15 cellular contexts compared by ENCODE assay signal in the genomic region with DNA sequence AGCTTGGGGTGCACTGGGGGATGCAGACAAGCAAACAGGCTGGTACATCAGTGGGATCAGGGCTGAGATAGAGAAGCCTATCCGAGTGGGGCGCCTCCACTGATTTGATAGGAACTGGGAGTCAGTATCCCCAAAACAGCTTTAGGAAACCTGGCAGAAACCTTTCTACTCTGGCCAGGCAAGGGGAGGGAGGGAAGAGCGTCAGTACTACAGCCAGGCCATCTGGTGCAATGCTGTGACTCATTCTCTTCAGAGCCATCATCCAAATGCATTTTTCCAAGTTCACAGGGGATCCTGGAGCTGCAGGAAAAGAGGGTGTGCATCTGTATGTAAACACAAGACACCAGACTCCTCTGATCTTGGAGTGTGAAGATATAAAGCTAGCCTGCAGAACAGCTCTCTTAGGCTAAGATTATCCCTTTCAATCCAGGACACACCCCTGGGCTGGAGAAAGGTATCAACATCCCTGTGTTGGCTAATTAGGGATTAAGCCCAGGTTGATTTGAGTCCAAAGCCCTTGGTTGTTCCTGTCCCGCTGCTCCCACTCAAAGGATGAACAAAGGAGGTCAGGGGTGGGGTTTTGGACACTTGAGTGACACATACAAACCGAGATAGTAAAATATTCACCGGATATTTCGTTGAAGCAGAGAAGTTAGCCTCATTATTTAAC. TPM values are rescaled to one million over a fixed set of nuclear protein-coding genes. Genes with fewer than 3 reads are reported as not detected.
DNase-seq lines count a peak whose midpoint lies in the region; FAIRE-seq and TF ChIP-seq lines count a peak whose summit lies in the region.
"Had no signal": no experiment of that assay in that cellular context is flagged by ENCODE, and none has a peak within 500 bp of the region (broad histone marks: within the 10 kb centered on the region; RNA-seq: fewer than 3 reads in every experiment).

No MANE protein-coding gene starts in this region.

- DNase-seq in AG10803 (ENCODE audit: low read depth) (peak; percentile 89), NCI-H524 (lab: John Stamatoyannopoulos, UW) (peak; percentile 69 to 90), endothelial cell of umbilical vein (ENCODE audit: low read depth, low spot score) (no peak), SIG-M5 treated with dmso at 0.1 percent for 504 hours (lab: John Stamatoyannopoulos, UW; ENCODE audit: unreplicated experiment) (no peak), sigmoid colon (no peak), NCI-H128 (lab: John Stamatoyannopoulos, UW; ENCODE audit: unreplicated experiment) (no peak)
- DNase-seq in activated T-cell treated with anti-CD3 and anti-CD28 coated beads, Interleukin-2, amount 50 U/mL, for 1 hour: no peak
- DNase-seq: activated CD8-positive, alpha-beta T cell treated with anti-CD3 and anti-CD28 coated beads for 36 hours; CD8-positive, alpha-beta memory T cell; NCI-H1436; SHP77 treated with DMSO at 0.1 percent for 48 hours had no signal

- no peaks in the 10 kb centered on the region for H3K79me2 ChIP-seq in endothelial cell of umbilical vein (ENCODE audit: control insufficient read depth, insufficient read depth, low read length)
- H3K79me2 ChIP-seq: parathyroid adenoma had no signal

- no TSS peak for BruUV-seq in endothelial cell of umbilical vein (replicated peaks; lab: Mats Ljungman, UMichigan)

- H3K9me3 ChIP-seq in endothelial cell of umbilical vein (replicated peaks; ENCODE audit: control insufficient read depth, insufficient read depth, low read length) (no peaks in the 10 kb centered on the region), mesodermal cell (ENCODE audit: control insufficient read depth, low read length) (no peaks in the 10 kb centered on the region), sigmoid colon (no peaks in the 10 kb centered on the region)
- H3K9me3 ChIP-seq: ascending aorta had no signal

- H3K27me3 ChIP-seq in endothelial cell of umbilical vein (ENCODE audit: control insufficient read depth in 2 of 2, insufficient read depth in 2 of 2, low read length in 2 of 2) (no peaks in the 10 kb centered on the region), sigmoid colon (no peaks in the 10 kb centered on the region)
- H3K27me3 ChIP-seq: ascending aorta had no signal

- dilution Hi-C loops in endothelial cell of umbilical vein (cut with MboI; ENCODE audit: extremely low pct_ligation_motif_present, low sequenced_read_pairs): no loop called here

- TF ChIP-seq CTCF in AG10803 (conservative IDR thresholded peaks at IDR 0.05; ENCODE audit: low read length) (no peak), endothelial cell of umbilical vein (IDR thresholded peaks at IDR 0.05; ENCODE audit: extremely low read depth in 1 of 2, insufficient read depth in 1 of 2, low read depth in 1 of 2, low read length in 2 of 2) (no peak), sigmoid colon (IDR thresholded peaks at IDR 0.05) (no peak)

- POLR2A ChIA-PET in endothelial cell of umbilical vein (lab: Charles Lee): no interaction called here

- H3K36me3 ChIP-seq in endothelial cell of umbilical vein (ENCODE audit: control insufficient read depth in 2 of 2, extremely low read depth in 1 of 2, insufficient read depth in 2 of 2, low read length in 2 of 2) (no peaks in the 10 kb centered on the region), mesodermal cell (ENCODE audit: control insufficient read depth, insufficient read depth, low read length) (no peaks in the 10 kb centered on the region), sigmoid colon (no peaks in the 10 kb centered on the region)

- no peak overlapping the region for H3K9ac ChIP-seq in endothelial cell of umbilical vein (replicated peaks; ENCODE audit: extremely low read depth, insufficient read depth, low read length)
- H3K9ac ChIP-seq: parathyroid adenoma had no signal

- no peaks in the 10 kb centered on the region for H4K20me1 ChIP-seq in endothelial cell of umbilical vein (replicated peaks; ENCODE audit: control insufficient read depth, extremely low read depth, insufficient read depth, low read length)

- H3K4me1 ChIP-seq in endothelial cell of umbilical vein (ENCODE audit: control insufficient read depth, extremely low read depth, insufficient read depth, low read length): no peaks in the 10 kb centered on the region
- H3K4me1 ChIP-seq in mesodermal cell (ENCODE audit: control insufficient read depth, insufficient read depth, low read length, poor library complexity, severe bottlenecking): peaks cover 19% of the 10 kb centered on the region
- peaks cover 0 to 11% (median 5%) of the 10 kb centered on the region in 4 donors for H3K4me1 ChIP-seq in sigmoid colon
- H3K4me1 ChIP-seq: parathyroid adenoma had no signal

- FAIRE-seq in endothelial cell of umbilical vein (lab: Jason Lieb, UNC): no peak
- FAIRE-seq: GM18507 had no signal

- H3K27ac ChIP-seq in endothelial cell of umbilical vein (ENCODE audit: insufficient read depth, low read depth, low read length) (no peak overlapping the region), mesodermal cell (ENCODE audit: low read depth, low read length, severe bottlenecking) (peak overlapping the region; percentile 16), sigmoid colon (peak overlapping the region in 1 of 4 donors; percentile 64)
- H3K27ac ChIP-seq: ascending aorta, parathyroid adenoma had no signal

- H3K4me3 ChIP-seq in AG10803 (ENCODE audit: low read length) (no peak overlapping the region), endothelial cell of umbilical vein (replicated peaks in 1 of 3; ENCODE audit: insufficient read depth in 1 of 3, low read depth in 1 of 3, low read length in 3 of 3) (no peak overlapping the region), mesodermal cell (ENCODE audit: extremely low read depth, insufficient read depth, low read length, poor library complexity, severe bottlenecking) (no peak overlapping the region), sigmoid colon (no peak overlapping the region)
- H3K4me3 ChIP-seq: ascending aorta had no signal

- no peak for TF ChIP-seq POLR2A in endothelial cell of umbilical vein (IDR thresholded peaks at IDR 0.05; ENCODE audit: low read depth, low read length)
- no peak for TF ChIP-seq POLR2A in sigmoid colon (IDR thresholded peaks at IDR 0.05)

- no peak overlapping the region for H3K4me2 ChIP-seq in endothelial cell of umbilical vein (ENCODE audit: insufficient read depth, low read length)

- H2AFZ ChIP-seq in endothelial cell of umbilical vein (ENCODE audit: low read depth, low read length): no peak overlapping the region
- H2AFZ ChIP-seq: parathyroid adenoma had no signal

- 78 to 98% methylated on average over 3 to 6 of the region's 7 CpGs for WGBS in mesodermal cell (ENCODE audit: insufficient coverage in 2 of 2), 2 experiments
- 80 to 84% methylated on average over 7 of the region's 7 CpGs for WGBS in sigmoid colon, 2 donors

- intact Hi-C loops in endothelial cell of umbilical vein (cut with micrococcal nuclease): no loop called here
- intact Hi-C loops in sigmoid colon (cut with DNase I): no loop called here

- TF ChIP-seq EP300 in sigmoid colon (IDR thresholded peaks at IDR 0.05): no peak

- H3K9me1 ChIP-seq in endothelial cell of umbilical vein (replicated peaks; ENCODE audit: control insufficient read depth, extremely low read depth, insufficient read depth, low read length): no peaks in the 10 kb centered on the region

- CTCF ChIA-PET in endothelial cell of umbilical vein (lab: Charles Lee): interaction anchor here (0.7 to 13.3 kb wide), 4 partner anchors 10 to 137 kb away, joined by 3 to 459 read pairs (median 4); no protein-coding TSS in a partner anchor

TF ChIP-seq in endothelial cell of umbilical vein, 7 proteins besides CTCF, POLR2A, EP300 and RAD21:
- TF ChIP-seq POLR2AphosphoS5 (IDR thresholded peaks at IDR 0.05; ENCODE audit: insufficient read depth, low read depth, low read length): no peak
- TF ChIP-seq FOS (IDR thresholded peaks at IDR 0.05; ENCODE audit: borderline replicate concordance, insufficient read depth, low read length): peak; percentile 17
- no peak for TF ChIP-seq EZH2 (IDR thresholded peaks at IDR 0.05; ENCODE audit: borderline replicate concordance, low read depth, low read length, severe bottlenecking)
- no peak for TF ChIP-seq MYC (IDR thresholded peaks at IDR 0.05; ENCODE audit: low read depth, low read length)

RNA-seq across cellular contexts. Expression of a gene that starts 9.3 kb away (rescaled TPM):
- 1.7 and 5.4 TPM in 2 replicates for total RNA-seq in endothelial cell of umbilical vein
- polyA plus RNA-seq in endothelial cell of umbilical vein: 0.68 and 0.87 TPM in 2 replicates
- polyA plus RNA-seq in endothelial cell of umbilical vein (2011; cell fraction: cytosol; rRNA removed): 0.63 and 0.75 TPM in 2 replicates
- polyA plus RNA-seq in endothelial cell of umbilical vein (2011; cell fraction: nucleus; rRNA removed): 0.54 and 1.9 TPM in 2 replicates
- 1.3 and 16.2 TPM in 2 replicates for polyA plus RNA-seq in endothelial cell of umbilical vein (2012)
- 2.9 and 4.9 TPM in 2 replicates for polyA minus RNA-seq in endothelial cell of umbilical vein
- not detected for polyA minus RNA-seq in endothelial cell of umbilical vein (2011; cell fraction: cytosol; rRNA and poly(A)+ RNA removed)
- polyA minus RNA-seq in endothelial cell of umbilical vein (2011; cell fraction: nucleus; rRNA and poly(A)+ RNA removed): 2.2 and 2.7 TPM in 2 replicates
- polyA plus RNA-seq in mesodermal cell (2013, experiment 1 of 2): not detected
- 0.30 TPM for polyA plus RNA-seq in mesodermal cell (2013, experiment 2 of 2)
- total RNA-seq in sigmoid colon: 100 to 1,000 TPM in 1 of 4 donors, 10 to 100 TPM in 3; 21.7 to 211 (median 81.9) TPM
- polyA plus RNA-seq in sigmoid colon: 10 to 100 TPM in 1 of 3 donors, 1 to 10 TPM in 2; 1.2 to 36.6 (median 8.4) TPM
- total RNA-seq: activated CD8-positive, alpha-beta T cell treated with anti-CD3 and anti-CD28 coated beads for 36 hours; CD8-positive, alpha-beta memory T cell had no signal
- polyA plus RNA-seq: CD8-positive, alpha-beta memory T cell had no signal

Comparison
In these comparisons a context has a peak if more than half of its experiments do, and no peak if none do; other contexts are left out.
1. DNase-seq: peak in AG10803 (single experiment) and NCI-H524 (2 of 2); none in endothelial cell of umbilical vein (single experiment), SIG-M5 treated with dmso at 0.1 percent for 504 hours (single experiment), sigmoid colon (single experiment), activated T-cell treated with anti-CD3 and anti-CD28 coated beads, Interleukin-2, amount 50 U/mL, for 1 hour (single experiment) and NCI-H128 (single experiment).